Comparison of ENCODE assay signal across 20 cellular contexts in genomic region chr10:10361486-10361885, GRCh38.
"Had no signal": no experiment of that assay in that cellular context is flagged by ENCODE, and none has a peak within 500 bp of the region (broad histone marks: within the 10 kb centered on the region; RNA-seq: fewer than 3 reads in every experiment).

No MANE protein-coding gene starts in this region.

- H3K9me3 ChIP-seq: upper lobe of left lung had no signal

- H3K4me1 ChIP-seq: upper lobe of left lung had no signal

- ATAC-seq: activated T-cell treated with anti-CD3 and anti-CD28 coated beads, Interleukin-2, amount 50 U/mL, for 4 hours; heart left ventricle; natural killer cell treated with Interleukin-12 subunit alpha and Interleukin-12 subunit beta and Interleukin-15 and Interleukin-18, amount 100 ng/mL, for 72 hours; right cardiac atrium; stimulated activated naive CD8-positive, alpha-beta T cell treated with anti-CD3 and anti-CD28 coated beads, Interleukin-15, Interleukin-2, amounts not matched to agents 100 U/mL and 50 U/mL, for 24 hours had no signal

- H3K9me3 Mint-ChIP-seq: activated B cell treated with CpG ODN at 0.5 μM for 24 hours; activated naive CD4-positive, alpha-beta T cell treated with anti-CD3 and anti-CD28 coated beads, Interleukin-2, amount 10 ng/mL, durations not matched to agents 7 days and 5 days; activated T-cell treated with anti-CD3 and anti-CD28 coated beads, Interleukin-2, amount 50 U/mL, for 4 hours had no signal

- H3K79me2 ChIP-seq: parathyroid adenoma had no signal

- H3K27ac Mint-ChIP-seq: activated B cell treated with CpG ODN at 0.5 μM for 24 hours; activated naive CD4-positive, alpha-beta T cell treated with anti-CD3 and anti-CD28 coated beads, Interleukin-2, amount 10 ng/mL, durations not matched to agents 7 days and 5 days; natural killer cell treated with Interleukin-12 subunit alpha and Interleukin-12 subunit beta and Interleukin-15 and Interleukin-18, amount 100 ng/mL, for 72 hours had no signal

- H3K36me3 Mint-ChIP-seq: activated naive CD4-positive, alpha-beta T cell treated with anti-CD3 and anti-CD28 coated beads, Interleukin-2, amount 10 ng/mL, durations not matched to agents 7 days and 5 days; natural killer cell treated with Interleukin-12 subunit alpha and Interleukin-12 subunit beta and Interleukin-15 and Interleukin-18, amount 100 ng/mL, for 72 hours had no signal

- H3K27me3 Mint-ChIP-seq: activated B cell treated with CpG ODN at 0.5 μM for 24 hours; activated naive CD4-positive, alpha-beta T cell treated with anti-CD3 and anti-CD28 coated beads, Interleukin-2, amount 10 ng/mL, durations not matched to agents 7 days and 5 days had no signal

- H3K4me3 Mint-ChIP-seq: activated B cell treated with CpG ODN at 0.5 μM for 24 hours; activated naive CD4-positive, alpha-beta T cell treated with anti-CD3 and anti-CD28 coated beads, Interleukin-2, amount 10 ng/mL, durations not matched to agents 7 days and 5 days; activated T-cell treated with anti-CD3 and anti-CD28 coated beads, Interleukin-2, amount 50 U/mL, for 4 hours; natural killer cell treated with Interleukin-12 subunit alpha and Interleukin-12 subunit beta and Interleukin-15 and Interleukin-18, amount 100 ng/mL, for 72 hours had no signal

- H3K27ac ChIP-seq: cardiac muscle cell, epithelial cell of prostate, heart left ventricle, parathyroid adenoma, upper lobe of left lung had no signal

- H3K4me1 Mint-ChIP-seq: activated B cell treated with CpG ODN at 0.5 μM for 24 hours; activated naive CD4-positive, alpha-beta T cell treated with anti-CD3 and anti-CD28 coated beads, Interleukin-2, amount 10 ng/mL, durations not matched to agents 7 days and 5 days had no signal

- H3K4me3 ChIP-seq: cardiac muscle cell, heart left ventricle, upper lobe of left lung had no signal

- H3K27me3 ChIP-seq: cardiac muscle cell, heart left ventricle, upper lobe of left lung had no signal

- DNase-seq: activated B cell treated with CpG ODN at 0.5 μM for 24 hours; activated CD4-positive, alpha-beta T cell treated with anti-CD3 and anti-CD28 coated beads for 4 hours; activated CD4-positive, alpha-beta T cell treated with anti-CD3 and anti-CD28 coated beads, Interleukin-2, amount 50 U/mL, for 48 hours; activated CD8-positive, alpha-beta memory T cell treated with anti-CD3 and anti-CD28 coated beads, Interleukin-2, amount 50 U/mL, for 48 hours; activated effector memory CD4-positive, alpha-beta T cell treated with anti-CD3 and anti-CD28 coated beads, Interleukin-2, amount 50 U/mL, for 16 hours; activated naive CD4-positive, alpha-beta T cell treated with anti-CD3 and anti-CD28 coated beads, Interleukin-2, amount 10 ng/mL, durations not matched to agents 7 days and 5 days; activated T-cell treated with anti-CD3 and anti-CD28 coated beads, Interleukin-2, amount 50 U/mL, for 4 hours; amygdala; cortex of kidney; heart left ventricle; right cardiac atrium; stimulated activated CD4-positive, alpha-beta T cell treated with anti-CD3 and anti-CD28 coated beads, Interleukin-12 subunit alpha, Interleukin-12 subunit beta, amount 100 ng/mL, for 4 hours; stimulated activated CD4-positive, alpha-beta T cell treated with anti-CD3 and anti-CD28 coated beads, Interleukin-4, amount 100 ng/mL, for 4 hours; stimulated activated naive CD8-positive, alpha-beta T cell treated with anti-CD3 and anti-CD28 coated beads, Interleukin-15, Interleukin-2, amounts not matched to agents 100 U/mL and 50 U/mL, for 24 hours; T1000; upper lobe of left lung had no signal

- H3K36me3 ChIP-seq: cardiac muscle cell, heart left ventricle, upper lobe of left lung had no signal

- H3K9ac ChIP-seq: parathyroid adenoma had no signal
